Comparison of ENCODE assay signal across 22 cellular contexts in genomic region chr4:105154576-105154975, GRCh38.
"Had no signal": no experiment of that assay in that cellular context is flagged by ENCODE, and none has a peak within 500 bp of the region (broad histone marks: within the 10 kb centered on the region; RNA-seq: fewer than 3 reads in every experiment).

No MANE protein-coding gene starts in this region.

- H3K27ac ChIP-seq: body of pancreas, esophagus squamous epithelium, gastroesophageal sphincter, sigmoid colon, thoracic aorta, upper lobe of right lung had no signal

- H3K4me2 ChIP-seq: smooth muscle cell had no signal

- H3K27me3 ChIP-seq: body of pancreas, esophagus squamous epithelium, gastroesophageal sphincter, sigmoid colon, upper lobe of right lung had no signal

- ATAC-seq: activated CD4-positive, alpha-beta T cell treated with anti-CD3 and anti-CD28 coated beads for 36 hours; activated T-cell treated with anti-CD3 and anti-CD28 coated beads, Interleukin-2, amount 50 U/mL, for 72 hours; body of pancreas; gastroesophageal sphincter; left cardiac atrium; stimulated activated memory B cell treated with anti-CD40 and anti-IgM and Interleukin-4, amounts not matched to agents 10 μg/mL and 1 μg/mL and 100 μg/mL, for 72 hours; upper lobe of right lung had no signal

- DNase-seq: activated B cell treated with CpG ODN at 0.5 μM for 24 hours; activated CD4-positive, alpha-beta memory T cell treated with anti-CD3 and anti-CD28 coated beads for 36 hours; activated CD4-positive, alpha-beta T cell treated with anti-CD3 and anti-CD28 coated beads for 36 hours; activated effector memory CD4-positive, alpha-beta T cell treated with anti-CD3 and anti-CD28 coated beads, Interleukin-2, amount 50 U/mL, for 16 hours; activated naive CD4-positive, alpha-beta T cell treated with anti-CD3 and anti-CD28 coated beads, Interleukin-2, amount 10 ng/mL, durations not matched to agents 7 days and 5 days; activated T-cell treated with anti-CD3 and anti-CD28 coated beads, Interleukin-2, amount 50 U/mL, for 72 hours; body of pancreas; effector CD8-positive, alpha-beta T cell; esophagus squamous epithelium; head of caudate nucleus; hypothalamus; left cardiac atrium; mesenchymal stem cell; naive B cell; sigmoid colon; stimulated activated CD4-positive, alpha-beta T cell treated with anti-CD3 and anti-CD28 coated beads, Interleukin-15, amount 100 ng/mL, for 24 hours; T1000; upper lobe of right lung had no signal

- H3K36me3 ChIP-seq: gastroesophageal sphincter, sigmoid colon, thoracic aorta, upper lobe of right lung had no signal

- H3K4me3 ChIP-seq: body of pancreas, esophagus squamous epithelium, gastroesophageal sphincter, sigmoid colon, smooth muscle cell, thoracic aorta, upper lobe of right lung had no signal

- H3K9me3 ChIP-seq: body of pancreas, esophagus squamous epithelium, gastroesophageal sphincter, sigmoid colon, thoracic aorta, upper lobe of right lung had no signal
